In the genomic region with DNA sequence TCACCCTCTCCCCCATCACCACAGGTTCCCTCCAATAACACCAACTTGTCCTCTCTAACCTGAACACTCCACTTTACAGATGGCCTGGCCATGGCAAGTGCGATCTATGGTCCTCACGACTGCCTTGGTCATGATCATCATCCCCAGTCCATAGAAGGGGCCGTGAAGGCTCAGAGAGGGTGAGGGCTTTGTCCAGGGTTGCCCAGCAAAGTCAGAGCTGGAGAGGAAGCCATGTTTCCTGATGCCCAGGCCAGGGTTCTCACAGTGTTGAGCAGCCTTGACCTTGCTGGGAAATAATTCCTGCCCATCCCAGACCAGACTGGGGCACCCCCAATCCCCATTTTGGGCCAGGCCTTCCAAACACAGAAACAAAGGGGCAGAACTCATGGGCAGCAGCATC, we compare ENCODE assay signal across 23 cellular contexts. TPM values are rescaled to one million over a fixed set of nuclear protein-coding genes. Genes with fewer than 3 reads are reported as not detected.
DNase-seq lines count a peak whose midpoint lies in the region; ATAC-seq and TF ChIP-seq lines count a peak whose summit lies in the region.
"Had no signal": no experiment of that assay in that cellular context is flagged by ENCODE, and none has a peak within 500 bp of the region (broad histone marks: within the 10 kb centered on the region; RNA-seq: fewer than 3 reads in every experiment).

No MANE protein-coding gene starts in this region.

- intact Hi-C loops in spleen (cut with DNase I; ENCODE audit: low total_unique reads) = no loop called here

- no peak overlapping the region for H3K23ac ChIP-seq in mesendoderm (ENCODE audit: low read length)

- H4K8ac ChIP-seq in mesendoderm (ENCODE audit: low read depth, low read length) = no peak overlapping the region

- H3K36me3 ChIP-seq in mesendoderm (ENCODE audit: control insufficient read depth, insufficient read depth, low read length) (no peaks in the 10 kb centered on the region), spleen (no peaks in the 10 kb centered on the region)
- H3K36me3 ChIP-seq: BE2C, BLaER1 had no signal

- H3K36me3 Mint-ChIP-seq in stimulated activated memory B cell treated with anti-CD40 and anti-IgM and Interleukin-4, amounts not matched to agents 10 μg/mL and 1 μg/mL and 100 μg/mL, for 72 hours = no peaks in the 10 kb centered on the region
- H3K36me3 Mint-ChIP-seq: CD14-positive monocyte; CD4-positive, alpha-beta memory T cell; CD4-positive, CD25-positive, alpha-beta regulatory T cell; CD8-positive, alpha-beta memory T cell had no signal

- H3K4me2 ChIP-seq in mesendoderm (ENCODE audit: low read length) = no peak overlapping the region
- H3K4me2 ChIP-seq: BLaER1 had no signal

- H3K27me3 Mint-ChIP-seq in stimulated activated memory B cell treated with anti-CD40 and anti-IgM and Interleukin-4, amounts not matched to agents 10 μg/mL and 1 μg/mL and 100 μg/mL, for 72 hours = peaks cover 16% of the 10 kb centered on the region

- TF ChIP-seq CTCF in spleen (IDR thresholded peaks at IDR 0.05 in 8 of 11, conservative IDR thresholded peaks at IDR 0.05 in 3 of 11) = no peak

- H3K79me2 ChIP-seq in mesendoderm (ENCODE audit: control insufficient read depth, insufficient read depth, low read length) = no peaks in the 10 kb centered on the region

- H2AK5ac ChIP-seq in mesendoderm (ENCODE audit: low read length) = peak overlapping the region; percentile 24

- H3K18ac ChIP-seq in mesendoderm (ENCODE audit: low read length) = no peak overlapping the region

- H3K4me3 Mint-ChIP-seq in stimulated activated memory B cell treated with anti-CD40 and anti-IgM and Interleukin-4, amounts not matched to agents 10 μg/mL and 1 μg/mL and 100 μg/mL, for 72 hours = no peak overlapping the region
- H3K4me3 Mint-ChIP-seq: CD14-positive monocyte; CD4-positive, alpha-beta memory T cell; CD4-positive, CD25-positive, alpha-beta regulatory T cell; CD8-positive, alpha-beta memory T cell had no signal

- no CpG with 5 or more reads among the region's 3 CpGs for WGBS in mesendoderm (ENCODE audit: extremely low coverage, insufficient coverage, low lambda C conversion rate)
- WGBS in spleen, 5 donors = 55 to 85% (median 74%) methylated on average over 3 of the region's 3 CpGs

- H3K9me3 Mint-ChIP-seq in stimulated activated memory B cell treated with anti-CD40 and anti-IgM and Interleukin-4, amounts not matched to agents 10 μg/mL and 1 μg/mL and 100 μg/mL, for 72 hours = peaks cover 4% of the 10 kb centered on the region
- H3K9me3 Mint-ChIP-seq: CD14-positive monocyte; CD8-positive, alpha-beta memory T cell had no signal

- no peak for TF ChIP-seq POLR2A in spleen (IDR thresholded peaks at IDR 0.05)

- no peak overlapping the region for H3K9ac ChIP-seq in mesendoderm (ENCODE audit: low read length)
- H3K9ac ChIP-seq: BLaER1 had no signal

- DNase-seq in mesendoderm = no peak
- peak; percentile 37 for DNase-seq in spleen
- no peak for DNase-seq in NCI-H1048 (lab: John Stamatoyannopoulos, UW)
- DNase-seq: 8988T; ACHN; BE2C; C1 segment of cervical spinal cord; CD4-positive, alpha-beta memory T cell; CD4-positive, CD25-positive, alpha-beta regulatory T cell; CD8-positive, alpha-beta memory T cell; COR-L47; DMS 273 treated with DMSO at 0.1 percent for 48 hours; DMS153; DMS53; DMS79; DND-41; EL; GF-D8 had no signal

- H3K27me3 ChIP-seq in mesendoderm (ENCODE audit: insufficient read depth, low read length, poor library complexity) = no peaks in the 10 kb centered on the region
- peaks cover 0 to 40% (median 0%) of the 10 kb centered on the region in 7 donors for H3K27me3 ChIP-seq in spleen (replicated peaks in 1 of 7)
- H3K27me3 ChIP-seq: BE2C, BLaER1 had no signal

- H3K79me1 ChIP-seq in mesendoderm (ENCODE audit: low read length) = no peaks in the 10 kb centered on the region

- H3K4me1 Mint-ChIP-seq in stimulated activated memory B cell treated with anti-CD40 and anti-IgM and Interleukin-4, amounts not matched to agents 10 μg/mL and 1 μg/mL and 100 μg/mL, for 72 hours = no peaks in the 10 kb centered on the region
- H3K4me1 Mint-ChIP-seq: CD14-positive monocyte; CD4-positive, alpha-beta memory T cell; CD4-positive, CD25-positive, alpha-beta regulatory T cell; CD8-positive, alpha-beta memory T cell had no signal

- H3K27ac ChIP-seq in angular gyrus (ENCODE audit: low read depth, low read length) (peak overlapping the region; percentile 5), mesendoderm (ENCODE audit: low read depth, low read length) (no peak overlapping the region), spleen (no peak overlapping the region)
- H3K27ac ChIP-seq: BLaER1 had no signal

- no peak overlapping the region for H2BK120ac ChIP-seq in mesendoderm (ENCODE audit: low read depth, low read length)

- no peak overlapping the region for H2BK5ac ChIP-seq in mesendoderm (ENCODE audit: low read length)

- no peak overlapping the region for H3K4ac ChIP-seq in mesendoderm (ENCODE audit: low read depth, low read length)

- H3K9me3 ChIP-seq in spleen = no peaks in the 10 kb centered on the region
- H3K9me3 ChIP-seq: BE2C, BLaER1 had no signal

- H3K27ac Mint-ChIP-seq in stimulated activated memory B cell treated with anti-CD40 and anti-IgM and Interleukin-4, amounts not matched to agents 10 μg/mL and 1 μg/mL and 100 μg/mL, for 72 hours = no peak overlapping the region
- H3K27ac Mint-ChIP-seq: CD14-positive monocyte; CD4-positive, alpha-beta memory T cell; CD4-positive, CD25-positive, alpha-beta regulatory T cell; CD8-positive, alpha-beta memory T cell had no signal

- no peak overlapping the region for H3K56ac ChIP-seq in mesendoderm (ENCODE audit: low read length)

- no peak overlapping the region for H3K4me3 ChIP-seq in mesendoderm (ENCODE audit: low read length)
- H3K4me3 ChIP-seq in spleen = no peak overlapping the region
- H3K4me3 ChIP-seq: BLaER1 had no signal

- no peak for ATAC-seq in stimulated activated memory B cell treated with anti-CD40 and anti-IgM and Interleukin-4, amounts not matched to agents 10 μg/mL and 1 μg/mL and 100 μg/mL, for 72 hours

- H3K4me1 ChIP-seq in mesendoderm (ENCODE audit: control insufficient read depth, low read depth, low read length) (peaks cover 14% of the 10 kb centered on the region), spleen (no peaks in the 10 kb centered on the region)
- H3K4me1 ChIP-seq: BE2C, BLaER1 had no signal

- H2BK15ac ChIP-seq in mesendoderm (replicated peaks; ENCODE audit: low read depth) = no peak overlapping the region

- no peak overlapping the region for H4K5ac ChIP-seq in mesendoderm (ENCODE audit: low read length)

RNA-seq across cellular contexts. Expression of gene MAN2B2, which starts 42.9 kb away (rescaled TPM):
- polyA plus RNA-seq in mesendoderm (2013, experiment 1 of 2) = 1.3 TPM
- polyA plus RNA-seq in mesendoderm (2013, experiment 2 of 2) = 1.3 TPM
- total RNA-seq in spleen = 10 to 100 TPM; 25.8 to 40.3 (median 34.0) TPM
- polyA plus RNA-seq in spleen = 10 to 100 TPM in 1 of 3 donors, 1 to 10 TPM in 2; 7.9 to 10.5 (median 9.0) TPM

RNA-seq across cellular contexts. Expression of gene PPP2R2C, which starts 59.7 kb away (rescaled TPM):
- polyA plus RNA-seq in mesendoderm (2013, experiment 1 of 2) = 48.5 TPM
- polyA plus RNA-seq in mesendoderm (2013, experiment 2 of 2) = 52.5 TPM
- 1 to 10 TPM in 1 of 7 donors, under 1 TPM in 5, not detected in 1; 0.23 to 1.3 (median 0.47) TPM for total RNA-seq in spleen
- polyA plus RNA-seq in spleen = under 1 TPM; 0.07 to 0.19 (median 0.14) TPM
- total RNA-seq: A673; CD4-positive, alpha-beta memory T cell; CD4-positive, CD25-positive, alpha-beta regulatory T cell; CD8-positive, alpha-beta memory T cell had no signal
- polyA plus RNA-seq: CD14-positive monocyte; CD4-positive, alpha-beta memory T cell; CD4-positive, CD25-positive, alpha-beta regulatory T cell; CD8-positive, alpha-beta memory T cell had no signal
